8 cellular contexts compared by ENCODE assay signal in genomic region chr10:100186813-100187212, GRCh38. TPM values are rescaled to one million over a fixed set of nuclear protein-coding genes. Genes with fewer than 3 reads are reported as not detected.
DNase-seq lines count a peak whose midpoint lies in the region; ATAC-seq, FAIRE-seq and TF ChIP-seq lines count a peak whose summit lies in the region.

No MANE protein-coding gene starts in this region.

- TF ChIP-seq POLR2A in ovary (IDR thresholded peaks at IDR 0.05) (no peak), H54 (IDR thresholded peaks at IDR 0.05; ENCODE audit: low read depth, low read length) (no peak)

- no peak for ATAC-seq in HG02759 (IDR thresholded peaks at IDR 0.05; ENCODE audit: unreplicated experiment)

- CTCF ChIA-PET in AG04449 (lab: Yijun Ruan, JAX) = interaction anchor here (2.3 to 3.1 kb wide), 2 partner anchors 141 to 341 kb away, joined by 9 to 15 read pairs; no protein-coding TSS in a partner anchor
- CTCF ChIA-PET in HEK293 (lab: Yijun Ruan, JAX) = no interaction called here

- FAIRE-seq in H54 (lab: Jason Lieb, UNC) = no peak

- no peak for DNase-seq in AG04449 (ENCODE audit: low read depth, low spot score)
- DNase-seq in epithelial cell of proximal tubule (ENCODE audit: low read depth) = no peak
- peak in 3 of 5 donors; percentile 28 to 40 (median 28) for DNase-seq in ovary
- DNase-seq in H54 (ENCODE audit: insufficient read length, low spot score) = no peak
- DNase-seq in HuH-7 (ENCODE audit: low spot score) = no peak

- H3K27ac ChIP-seq in HEK293 (ENCODE audit: extremely low read depth, low read depth, low read length) = no peak overlapping the region
- no peak overlapping the region for H3K27ac ChIP-seq in ovary

- peaks cover 30 to 46% of the 10 kb centered on the region in 2 experiments for H3K36me3 ChIP-seq in HEK293 (ENCODE audit: control insufficient read depth in 2 of 2, insufficient read depth in 1 of 2, low read length in 2 of 2)
- H3K36me3 ChIP-seq in ovary = no peaks in the 10 kb centered on the region

- WGBS in ovary, 3 donors = 57 to 66% (median 57%) methylated on average over 14 of the region's 14 CpGs

- intact Hi-C loops in ovary (cut with DNase I) = no loop called here

- H3K4me3 ChIP-seq in AG04449 (ENCODE audit: low read depth, low read length) (peak overlapping the region; percentile 89), HEK293 (ENCODE audit: low read depth, low read length) (peak overlapping the region; percentile 76), WI38 (ENCODE audit: low read depth, low read length) (peak overlapping the region; percentile 97), epithelial cell of proximal tubule (ENCODE audit: low read depth, low read length) (peak overlapping the region; percentile 95), ovary (peak overlapping the region; percentile 81)

- H3K4me1 ChIP-seq in HEK293 (ENCODE audit: control insufficient read depth, insufficient read depth, low read length) = no peaks in the 10 kb centered on the region
- H3K4me1 ChIP-seq in ovary (ENCODE audit: insufficient read depth) = peaks cover 4% of the 10 kb centered on the region

- H3K9me3 ChIP-seq in HEK293 (ENCODE audit: control insufficient read depth, insufficient read depth, low read depth, low read length) (no peaks in the 10 kb centered on the region), ovary (no peaks in the 10 kb centered on the region)

- POLR2A ChIA-PET in AG04449 (lab: Yijun Ruan, JAX) = no interaction called here
- POLR2A ChIA-PET in HEK293 (lab: Yijun Ruan, JAX) = no interaction called here

- TF ChIP-seq CTCF in AG04449 (IDR thresholded peaks at IDR 0.05; ENCODE audit: insufficient read depth, low read length, missing control alignments) = no peak
- TF ChIP-seq CTCF in HEK293 (tag by site-specific recombination; IDR thresholded peaks at IDR 0.05) = no peak
- TF ChIP-seq CTCF in WI38 (IDR thresholded peaks at IDR 0.05; ENCODE audit: low read depth, low read length) = no peak
- no peak for TF ChIP-seq CTCF in epithelial cell of proximal tubule (conservative IDR thresholded peaks at IDR 0.05; ENCODE audit: low read depth, low read length)
- no peak for TF ChIP-seq CTCF in ovary (IDR thresholded peaks at IDR 0.05)

- H3K27me3 ChIP-seq in ovary = no peaks in the 10 kb centered on the region

- TF ChIP-seq EP300 in ovary (IDR thresholded peaks at IDR 0.05) = no peak

TF ChIP-seq in HEK293, 187 proteins besides CTCF, POLR2A, EP300 and RAD21:
- no peak for TF ChIP-seq ZEB2 (tag by site-specific recombination; IDR thresholded peaks at IDR 0.05)
- peak; percentile 52 for TF ChIP-seq ZFHX2 (tag by site-specific recombination; conservative IDR thresholded peaks at IDR 0.05)
- TF ChIP-seq ZNF132 (tag by site-specific recombination; IDR thresholded peaks at IDR 0.05; ENCODE audit: borderline replicate concordance) = no peak
- TF ChIP-seq ZBTB11 (tag by site-specific recombination; conservative IDR thresholded peaks at IDR 0.05; ENCODE audit: low read depth) = no peak
- no peak for TF ChIP-seq ZNF341 (tag by site-specific recombination; IDR thresholded peaks at IDR 0.05; ENCODE audit: low read depth)
- 0 out of 2 replicates have a peak, but pooled peaks have one; percentile 8 for TF ChIP-seq ZNF580 (tag by site-specific recombination; IDR thresholded peaks at IDR 0.05)
- TF ChIP-seq EGR2 (tag by site-specific recombination; IDR thresholded peaks at IDR 0.05; ENCODE audit: low read depth) = peak; percentile 61; the same call in 1 of the 2 replicates
- no peak for TF ChIP-seq ZNF426 (tag by site-specific recombination; IDR thresholded peaks at IDR 0.05)

RNA-seq across cellular contexts. Expression of gene ERLIN1, which starts 1.0 kb away (rescaled TPM):
- total RNA-seq in epithelial cell of proximal tubule (17.2 and 25.0 TPM in 2 replicates), ovary (10 to 100 TPM; 10.7 to 26.5 (median 24.6) TPM)
- 10 to 100 TPM; 17.9 to 55.2 TPM for polyA plus RNA-seq in ovary

RNA-seq across cellular contexts. Expression of gene CHUK, which starts 42.6 kb away (rescaled TPM):
- 15.9 and 23.9 TPM in 2 replicates for total RNA-seq in epithelial cell of proximal tubule
- total RNA-seq in ovary = 10 to 100 TPM; 11.3 to 18.6 (median 13.4) TPM
- polyA plus RNA-seq in ovary = 10 to 100 TPM in 1 of 2 donors, 1 to 10 TPM in 1; 7.0 to 11.4 TPM

Comparison
In these comparisons a context has a peak if more than half of its experiments do, and no peak if none do; other contexts are left out.
1. DNase-seq: peak in ovary (3 of 5); none in AG04449 (single experiment), epithelial cell of proximal tubule (single experiment), H54 (single experiment) and HuH-7 (single experiment).
2. Peak in every context shown above with its lines, with median percentiles within 50 percentile points of each other: H3K4me3 ChIP-seq.